Comparison of ENCODE assay signal across 8 cellular contexts in the genomic region with DNA sequence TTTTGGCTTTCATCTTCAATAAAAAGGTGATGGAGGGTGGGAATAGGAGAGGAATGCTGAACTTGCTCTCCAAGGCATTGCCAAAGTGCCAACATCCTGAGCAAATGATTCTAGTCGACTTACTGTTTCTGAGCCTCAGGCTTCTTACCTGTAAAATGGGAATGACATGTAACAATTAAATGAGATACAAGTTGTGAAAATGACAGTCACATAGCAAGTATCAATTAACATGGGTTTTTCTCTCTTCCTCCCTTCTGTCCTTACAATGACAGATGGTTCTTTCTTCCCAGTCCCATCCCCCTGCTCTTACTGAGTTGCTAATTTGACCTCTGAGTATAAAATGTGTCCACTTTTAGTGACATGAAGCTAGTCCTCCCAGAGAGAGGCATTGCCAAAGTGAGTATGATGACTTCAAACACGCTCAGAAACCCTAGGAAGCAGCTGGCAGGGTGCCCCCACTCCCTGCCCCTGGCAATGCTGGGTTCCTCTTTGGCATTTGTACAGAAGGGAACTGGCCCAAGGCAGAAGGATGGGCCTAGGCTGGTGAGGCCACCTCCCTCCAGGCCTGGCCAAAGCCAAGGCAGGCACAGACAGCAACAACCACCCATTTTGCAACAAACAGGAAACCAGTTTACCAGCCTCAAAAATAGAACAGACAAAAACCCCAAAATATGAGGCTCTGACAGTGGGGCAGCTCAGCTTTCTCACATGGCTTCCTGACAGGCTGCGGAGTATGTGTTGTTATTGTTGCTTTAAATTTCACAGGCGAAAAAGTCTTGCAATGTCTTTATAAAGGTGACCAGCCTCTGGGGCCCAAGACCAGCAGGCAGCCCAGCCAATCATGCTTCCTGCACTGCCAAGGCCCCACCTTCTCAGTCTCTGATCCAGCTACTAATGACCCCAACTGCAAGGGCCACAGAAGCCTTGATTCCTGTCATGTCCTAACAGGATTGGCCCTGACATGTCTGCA.
DNase-seq lines count a peak whose midpoint lies in the region; ATAC-seq, FAIRE-seq and TF ChIP-seq lines count a peak whose summit lies in the region.

No MANE protein-coding gene starts in this region.

- H3K27ac Mint-ChIP-seq in activated naive CD8-positive, alpha-beta T cell treated with anti-CD3 and anti-CD28 coated beads, Interleukin-2, amount 50 U/mL, for 24 hours = peak overlapping the region; percentile 52

- ATAC-seq in GM19035 (IDR thresholded peaks at IDR 0.05; ENCODE audit: unreplicated experiment) (peak; percentile 51), lower lobe of right lung (peak; percentile 71 to 90), HG03457 (IDR thresholded peaks at IDR 0.05; ENCODE audit: unreplicated experiment) (no peak)
- no peak for ATAC-seq in activated naive CD8-positive, alpha-beta T cell treated with anti-CD3 and anti-CD28 coated beads, Interleukin-2, amount 50 U/mL, for 24 hours

- no peak for FAIRE-seq in H54 (lab: Jason Lieb, UNC)

- TF ChIP-seq POLR2A in H54 (IDR thresholded peaks at IDR 0.05; ENCODE audit: low read depth, low read length) = no peak

- H3K27ac ChIP-seq in KOPT-K1 (ENCODE audit: low read depth, low read length, poor library complexity, severe bottlenecking) = peak overlapping the region; percentile 95
- H3K27ac ChIP-seq in lower lobe of right lung = peak overlapping the region; percentile 61

- no peaks in the 10 kb centered on the region for H3K9me3 Mint-ChIP-seq in activated naive CD8-positive, alpha-beta T cell treated with anti-CD3 and anti-CD28 coated beads, Interleukin-2, amount 50 U/mL, for 24 hours

- H3K36me3 ChIP-seq in KOPT-K1 (ENCODE audit: insufficient read depth, low read length) (no peaks in the 10 kb centered on the region), lower lobe of right lung (no peaks in the 10 kb centered on the region)

- no peak overlapping the region for H3K4me3 ChIP-seq in lower lobe of right lung

- TF ChIP-seq CTCF in lower lobe of right lung (IDR thresholded peaks at IDR 0.05) = no peak

- H3K4me1 Mint-ChIP-seq in activated naive CD8-positive, alpha-beta T cell treated with anti-CD3 and anti-CD28 coated beads, Interleukin-2, amount 50 U/mL, for 24 hours = peaks cover 88% of the 10 kb centered on the region

- H3K9me3 ChIP-seq in KOPT-K1 (ENCODE audit: insufficient read depth, low read length, poor library complexity, severe bottlenecking) = no peaks in the 10 kb centered on the region
- H3K9me3 ChIP-seq in lower lobe of right lung = no peaks in the 10 kb centered on the region

- H3K36me3 Mint-ChIP-seq in activated naive CD8-positive, alpha-beta T cell treated with anti-CD3 and anti-CD28 coated beads, Interleukin-2, amount 50 U/mL, for 24 hours (ENCODE audit: low read depth) = no peaks in the 10 kb centered on the region

- peaks cover 46% of the 10 kb centered on the region for H3K4me1 ChIP-seq in lower lobe of right lung

- no peak overlapping the region for H3K4me3 Mint-ChIP-seq in activated naive CD8-positive, alpha-beta T cell treated with anti-CD3 and anti-CD28 coated beads, Interleukin-2, amount 50 U/mL, for 24 hours

- no peak for DNase-seq in activated naive CD8-positive, alpha-beta T cell treated with anti-CD3 and anti-CD28 coated beads, Interleukin-2, amount 50 U/mL, for 24 hours
- DNase-seq in lower lobe of right lung (peak; percentile 81), H54 (ENCODE audit: insufficient read length, low spot score) (no peak), NCI-H187 treated with DMSO at 0.1 percent for 48 hours (lab: John Stamatoyannopoulos, UW) (no peak), occipital lobe (lab: John Stamatoyannopoulos, UW) (no peak)

- no peaks in the 10 kb centered on the region for H3K27me3 ChIP-seq in lower lobe of right lung (ENCODE audit: low read depth)

- no peaks in the 10 kb centered on the region for H3K27me3 Mint-ChIP-seq in activated naive CD8-positive, alpha-beta T cell treated with anti-CD3 and anti-CD28 coated beads, Interleukin-2, amount 50 U/mL, for 24 hours

- intact Hi-C loops in lower lobe of right lung (cut with DNase I) = no loop called here

Comparison
In these comparisons a context has a peak if more than half of its experiments do, and no peak if none do; other contexts are left out.
1. ATAC-seq: peak in GM19035 (single experiment) and lower lobe of right lung (2 of 2); none in activated naive CD8-positive, alpha-beta T cell treated with anti-CD3 and anti-CD28 coated beads, Interleukin-2, amount 50 U/mL, for 24 hours (single experiment) and HG03457 (single experiment).